Comparison of ENCODE assay signal across 9 cellular contexts in the genomic region with DNA sequence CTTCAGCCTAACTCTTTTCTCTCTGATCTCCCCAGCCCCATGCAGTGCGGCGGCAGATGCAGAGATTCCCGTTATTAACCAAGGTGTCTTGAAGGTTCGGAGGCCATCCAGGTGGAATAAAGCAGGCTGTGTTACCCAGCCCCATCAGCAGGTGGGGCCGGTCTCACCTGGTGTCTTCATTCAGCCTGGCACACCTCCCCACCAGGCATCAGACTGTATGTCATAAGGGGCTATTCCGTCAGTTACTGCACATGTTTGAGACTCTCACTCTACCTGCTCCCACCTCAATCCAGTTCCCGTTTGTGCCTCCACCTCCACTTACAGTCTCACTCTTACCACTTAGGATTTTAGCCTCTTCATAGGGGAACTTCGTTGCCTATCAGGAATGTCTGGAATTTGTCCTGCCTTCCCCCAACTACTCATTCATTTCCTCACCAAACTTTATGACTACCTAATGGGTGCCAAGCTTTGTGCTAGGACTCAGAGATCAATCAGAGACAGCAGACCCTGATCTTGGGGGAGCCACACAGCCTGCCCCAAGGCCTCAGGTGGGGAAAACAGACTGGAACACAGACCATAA.
DNase-seq lines count a peak whose midpoint lies in the region; ATAC-seq, FAIRE-seq and TF ChIP-seq lines count a peak whose summit lies in the region.
"Had no signal": no experiment of that assay in that cellular context is flagged by ENCODE, and none has a peak within 500 bp of the region (broad histone marks: within the 10 kb centered on the region; RNA-seq: fewer than 3 reads in every experiment).

No MANE protein-coding gene starts in this region.

- intact Hi-C loops in Caco-2 (cut with micrococcal nuclease; ENCODE audit: unreplicated experiment), result loop anchor here (2.0 kb wide), 1 partner anchor 168 kb away; no protein-coding TSS in a partner anchor
- intact Hi-C loops in HepG2 (cut with micrococcal nuclease; ENCODE audit: unreplicated experiment), result no loop called here
- intact Hi-C loops in esophagus muscularis mucosa (cut with DNase I), result no loop called here

- peaks cover 14% of the 10 kb centered on the region for H3K4me1 Mint-ChIP-seq in Caco-2 (ENCODE audit: low read depth, unreplicated experiment)
- H3K4me1 Mint-ChIP-seq: activated naive CD4-positive, alpha-beta T cell treated with anti-CD3 and anti-CD28 coated beads, Interleukin-2, amount 10 ng/mL, durations not matched to agents 7 days and 5 days had no signal

- H3K4me1 ChIP-seq in Caco-2 (peaks cover 28% of the 10 kb centered on the region), HepG2 (ENCODE audit: insufficient read depth, low read length) (peaks cover 50% of the 10 kb centered on the region), esophagus muscularis mucosa (peaks cover 0 to 11% (median 3%) of the 10 kb centered on the region in 4 donors)

- DNase-seq in Caco-2, result peak; percentile 59 to 63
- peak; percentile 19 for DNase-seq in GM19240 (ENCODE audit: insufficient read length, low spot score)
- DNase-seq in HepG2 (ENCODE audit: low spot score), result peak; percentile 56
- no peak for DNase-seq in COLO829 (ENCODE audit: low spot score)
- DNase-seq in epidermal melanocyte (ENCODE audit: insufficient read length, low spot score), result no peak
- no peak for DNase-seq in esophagus muscularis mucosa (ENCODE audit: extremely low spot score)
- DNase-seq: activated naive CD4-positive, alpha-beta T cell treated with anti-CD3 and anti-CD28 coated beads, Interleukin-2, amount 10 ng/mL, durations not matched to agents 7 days and 5 days had no signal

- FAIRE-seq in HepG2 (lab: Jason Lieb, UNC), result peak; percentile 23

- H3K4me2 ChIP-seq in HepG2 (ENCODE audit: low read depth, low read length), result no peak overlapping the region

- H3K27me3 ChIP-seq in Caco-2 (replicated peaks; ENCODE audit: control insufficient read depth, insufficient read depth, low read length) (no peaks in the 10 kb centered on the region), HepG2 (ENCODE audit: control insufficient read depth in 1 of 2, insufficient read depth in 2 of 2, low read length in 2 of 2) (no peaks in the 10 kb centered on the region), esophagus muscularis mucosa (no peaks in the 10 kb centered on the region)

- TF ChIP-seq EP300 in HepG2 (IDR thresholded peaks at IDR 0.05; ENCODE audit: low read depth in 2 of 2, low read length in 2 of 2) (no peak), HepG2 (CRISPR knock-in tag; IDR thresholded peaks at IDR 0.05; ENCODE audit: borderline replicate concordance) (no peak), esophagus muscularis mucosa (IDR thresholded peaks at IDR 0.05) (no peak)

- 84% methylated on average over 8 of the region's 8 CpGs for WGBS in HepG2 (ENCODE audit: low lambda C conversion rate)
- WGBS in esophagus muscularis mucosa, result 84% methylated on average over 8 of the region's 8 CpGs

- H3K27ac Mint-ChIP-seq in Caco-2 (ENCODE audit: unreplicated experiment), result no peak overlapping the region
- H3K27ac Mint-ChIP-seq: activated naive CD4-positive, alpha-beta T cell treated with anti-CD3 and anti-CD28 coated beads, Interleukin-2, amount 10 ng/mL, durations not matched to agents 7 days and 5 days had no signal

- H3K36me3 ChIP-seq in Caco-2 (ENCODE audit: control insufficient read depth, insufficient read depth, low read length) (no peaks in the 10 kb centered on the region), HepG2 (replicated peaks in 1 of 2; ENCODE audit: control insufficient read depth in 1 of 2, insufficient read depth in 2 of 2, low read length in 2 of 2) (no peaks in the 10 kb centered on the region), esophagus muscularis mucosa (no peaks in the 10 kb centered on the region)

- in situ Hi-C loops in HepG2 (cut with HindIII; ENCODE audit: extremely low pct_ligation_motif_present, low pct_unique_long_range_greater_than_20kb), result no loop called here

- no peak overlapping the region for H3K9ac ChIP-seq in HepG2 (ENCODE audit: insufficient read depth, low read depth, low read length)

- no peaks in the 10 kb centered on the region for H4K20me1 ChIP-seq in HepG2 (ENCODE audit: insufficient read depth, low read length)

- peak; percentile 51 to 54 for TF ChIP-seq CTCF in Caco-2 (IDR thresholded peaks at IDR 0.05; ENCODE audit: insufficient read depth in 1 of 2, low read depth in 1 of 2, low read length in 1 of 2, severe bottlenecking in 1 of 2, unreplicated experiment in 1 of 2)
- TF ChIP-seq CTCF in VCaP (conservative IDR thresholded peaks at IDR 0.05), result peak; percentile 72
- peak; percentile 80 for TF ChIP-seq CTCF in HepG2 (CRISPR knock-in tag; IDR thresholded peaks at IDR 0.05)
- peak in 1 of 3 experiments; percentile 24 for TF ChIP-seq CTCF in esophagus muscularis mucosa (IDR thresholded peaks at IDR 0.05)

- TF ChIP-seq POLR2A in HepG2 (IDR thresholded peaks at IDR 0.05; ENCODE audit: insufficient read depth in 1 of 2, low read depth in 2 of 2, low read length in 2 of 2) (no peak), esophagus muscularis mucosa (IDR thresholded peaks at IDR 0.05; ENCODE audit: low read depth) (no peak)

- no peaks in the 10 kb centered on the region for H3K36me3 Mint-ChIP-seq in Caco-2 (ENCODE audit: insufficient read depth, unreplicated experiment)
- H3K36me3 Mint-ChIP-seq: activated naive CD4-positive, alpha-beta T cell treated with anti-CD3 and anti-CD28 coated beads, Interleukin-2, amount 10 ng/mL, durations not matched to agents 7 days and 5 days had no signal

- H3K4me3 Mint-ChIP-seq in Caco-2 (ENCODE audit: unreplicated experiment), result no peak overlapping the region
- H3K4me3 Mint-ChIP-seq: activated naive CD4-positive, alpha-beta T cell treated with anti-CD3 and anti-CD28 coated beads, Interleukin-2, amount 10 ng/mL, durations not matched to agents 7 days and 5 days had no signal

- H3K79me2 ChIP-seq in HepG2 (ENCODE audit: insufficient read depth, low read length), result no peaks in the 10 kb centered on the region

- no peak overlapping the region for H3K4me3 ChIP-seq in Caco-2 (ENCODE audit: low read depth, low read length)
- no peak overlapping the region for H3K4me3 ChIP-seq in HepG2 (replicated peaks in 1 of 3; ENCODE audit: insufficient read depth in 1 of 3, low read depth in 2 of 3, low read length in 3 of 3)
- no peak overlapping the region for H3K4me3 ChIP-seq in esophagus muscularis mucosa

- H3K27ac ChIP-seq in VCaP, result no peak overlapping the region
- no peak overlapping the region for H3K27ac ChIP-seq in HepG2 (ENCODE audit: extremely low read length, insufficient read depth, low read length)
- H3K27ac ChIP-seq in esophagus muscularis mucosa (replicated peaks in 1 of 4), result no peak overlapping the region

- POLR2A ChIA-PET in Caco-2 (lab: Charles Lee) (no interaction called here), HepG2 (lab: Yijun Ruan, JAX) (interaction anchor here (1.4 kb wide), 1 partner anchor 96 kb away, joined by 3 read pairs; no protein-coding TSS in a partner anchor)

- BruUV-seq in Caco-2 (replicated peaks; lab: Mats Ljungman, UMichigan) (no TSS peak), HepG2 (replicated peaks; lab: Mats Ljungman, UMichigan) (no TSS peak)

- no peaks in the 10 kb centered on the region for H3K9me3 Mint-ChIP-seq in Caco-2 (ENCODE audit: unreplicated experiment)
- H3K9me3 Mint-ChIP-seq: activated naive CD4-positive, alpha-beta T cell treated with anti-CD3 and anti-CD28 coated beads, Interleukin-2, amount 10 ng/mL, durations not matched to agents 7 days and 5 days had no signal

- peak; percentile 73 for ATAC-seq in HepG2
- no peak for ATAC-seq in GM21423 (IDR thresholded peaks at IDR 0.05; ENCODE audit: unreplicated experiment)

- H2AFZ ChIP-seq in HepG2 (ENCODE audit: low read length), result no peak overlapping the region

- CTCF ChIA-PET in Caco-2 (lab: Charles Lee), result interaction anchor here (1.2 kb wide), 1 partner anchor 176 kb away, joined by 6 read pairs; no protein-coding TSS in a partner anchor
- CTCF ChIA-PET in HepG2 (lab: Yijun Ruan, JAX; ENCODE audit: low intra/inter-chr PET ratio, low total read pairs), result interaction anchor here (0.8 to 1.7 kb wide), 2 partner anchors 170 to 176 kb away, joined by 4 to 7 read pairs; partner anchors contain the start of gene PLPP3

- H3K9me3 ChIP-seq in Caco-2 (no peaks in the 10 kb centered on the region), HepG2 (ENCODE audit: low read length) (no peaks in the 10 kb centered on the region), esophagus muscularis mucosa (no peaks in the 10 kb centered on the region)

- TF ChIP-seq RAD21 in HepG2 (CRISPR knock-in tag; IDR thresholded peaks at IDR 0.05), result peak; percentile 83

- H3K27me3 Mint-ChIP-seq in Caco-2 (ENCODE audit: insufficient read depth, unreplicated experiment), result no peaks in the 10 kb centered on the region
- H3K27me3 Mint-ChIP-seq: activated naive CD4-positive, alpha-beta T cell treated with anti-CD3 and anti-CD28 coated beads, Interleukin-2, amount 10 ng/mL, durations not matched to agents 7 days and 5 days had no signal

TF ChIP-seq in HepG2, 621 proteins besides CTCF, POLR2A, EP300 and RAD21 (continues in another document):
- TF ChIP-seq STAG1 (CRISPR knock-in tag; IDR thresholded peaks at IDR 0.05) (peak; percentile 90), IRF2 (CRISPR knock-in tag; IDR thresholded peaks at IDR 0.05) (peak; percentile 45; the same call in 1 of the 2 replicates), JUNB (CRISPR knock-in tag; IDR thresholded peaks at IDR 0.05; ENCODE audit: borderline replicate concordance) (0 out of 2 replicates have a peak, but pooled peaks have one; percentile 18), KDM1A (CRISPR knock-in tag; IDR thresholded peaks at IDR 0.05) (no peak), PHF20 (CRISPR knock-in tag; IDR thresholded peaks at IDR 0.05) (no peak), TARDBP (CRISPR knock-in tag; IDR thresholded peaks at IDR 0.05) (no peak), ZNF33B (CRISPR knock-in tag; IDR thresholded peaks at IDR 0.05) (no peak), FLYWCH1 (CRISPR knock-in tag; IDR thresholded peaks at IDR 0.05) (no peak), TSC22D2 (CRISPR knock-in tag; IDR thresholded peaks at IDR 0.05; ENCODE audit: borderline replicate concordance) (0 out of 2 replicates have a peak, but pooled peaks have one; percentile 51), KAT7 (CRISPR knock-in tag; IDR thresholded peaks at IDR 0.05; ENCODE audit: borderline replicate concordance) (0 out of 2 replicates have a peak, but pooled peaks have one; percentile 37), SMC3 (IDR thresholded peaks at IDR 0.05; ENCODE audit: low read length) (peak; percentile 84)
- TF ChIP-seq, protein P1, sequence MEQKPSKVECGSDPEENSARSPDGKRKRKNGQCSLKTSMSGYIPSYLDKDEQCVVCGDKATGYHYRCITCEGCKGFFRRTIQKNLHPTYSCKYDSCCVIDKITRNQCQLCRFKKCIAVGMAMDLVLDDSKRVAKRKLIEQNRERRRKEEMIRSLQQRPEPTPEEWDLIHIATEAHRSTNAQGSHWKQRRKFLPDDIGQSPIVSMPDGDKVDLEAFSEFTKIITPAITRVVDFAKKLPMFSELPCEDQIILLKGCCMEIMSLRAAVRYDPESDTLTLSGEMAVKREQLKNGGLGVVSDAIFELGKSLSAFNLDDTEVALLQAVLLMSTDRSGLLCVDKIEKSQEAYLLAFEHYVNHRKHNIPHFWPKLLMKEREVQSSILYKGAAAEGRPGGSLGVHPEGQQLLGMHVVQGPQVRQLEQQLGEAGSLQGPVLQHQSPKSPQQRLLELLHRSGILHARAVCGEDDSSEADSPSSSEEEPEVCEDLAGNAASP (CRISPR knock-in tag; IDR thresholded peaks at IDR 0.05; ENCODE audit: borderline replicate concordance), result peak; percentile 30; the same call in 1 of the 2 replicates

Comparison
In these comparisons a context has a peak if more than half of its experiments do, and no peak if none do; other contexts are left out.
1. DNase-seq: peak in Caco-2 (2 of 2), GM19240 (single experiment) and HepG2 (single experiment); none in COLO829 (single experiment), epidermal melanocyte (single experiment) and esophagus muscularis mucosa (single experiment).